ENCODE assay signal across 18 cellular contexts in genomic region chr5:73452215-73452614, GRCh38. TPM values are rescaled to one million over a fixed set of nuclear protein-coding genes. Genes with fewer than 3 reads are reported as not detected.
DNase-seq lines count a peak whose midpoint lies in the region; ATAC-seq and TF ChIP-seq lines count a peak whose summit lies in the region.
"Had no signal": no experiment of that assay in that cellular context is flagged by ENCODE, and none has a peak within 500 bp of the region (broad histone marks: within the 10 kb centered on the region; RNA-seq: fewer than 3 reads in every experiment).

No MANE protein-coding gene starts in this region.

- H2AFZ ChIP-seq in osteoblast (ENCODE audit: low read length), result no peak overlapping the region

- H3K4me3 Mint-ChIP-seq in endodermal cell (peak overlapping the region; percentile 36), nephron (peak overlapping the region; percentile 33 to 39 (median 38))

- H3K27ac Mint-ChIP-seq in endodermal cell (no peak overlapping the region), nephron (no peak overlapping the region)

- no peak overlapping the region for H3K27ac ChIP-seq in HUES64 (ENCODE audit: low read depth, low read length)
- H3K27ac ChIP-seq in endodermal cell (ENCODE audit: low read depth, low read length), result no peak overlapping the region
- H3K27ac ChIP-seq in osteoblast (ENCODE audit: low read depth, low read length), result no peak overlapping the region
- H3K27ac ChIP-seq: BLaER1, HL-60, KMS-11 had no signal

- TF ChIP-seq CTCF in endodermal cell (conservative IDR thresholded peaks at IDR 0.05), result no peak
- no peak for TF ChIP-seq CTCF in nephron (IDR thresholded peaks at IDR 0.05; ENCODE audit: unreplicated experiment in 3 of 3)
- TF ChIP-seq CTCF in osteoblast (IDR thresholded peaks at IDR 0.05; ENCODE audit: extremely low read depth, low read depth, low read length), result no peak

- peak overlapping the region; percentile 52; the same call in 1 of the 2 replicates for H3K9ac ChIP-seq in ES-I3 (ENCODE audit: low read depth, low read length)
- no peak overlapping the region for H3K9ac ChIP-seq in HUES64 (ENCODE audit: low read depth, low read length)
- no peak overlapping the region for H3K9ac ChIP-seq in endodermal cell (ENCODE audit: extremely low read depth, low read length, poor library complexity, severe bottlenecking)
- H3K9ac ChIP-seq: BLaER1 had no signal

- H3K27me3 ChIP-seq in HUES64 (ENCODE audit: insufficient read depth, low read length) (peaks cover 70% of the 10 kb centered on the region), endodermal cell (ENCODE audit: control insufficient read depth, insufficient read depth, low read length, poor library complexity, severe bottlenecking) (peaks cover 62% of the 10 kb centered on the region), osteoblast (ENCODE audit: insufficient read depth, low read length) (peaks cover 12% of the 10 kb centered on the region)

- H3K79me2 ChIP-seq in osteoblast (ENCODE audit: insufficient read depth, low read length), result peaks cover 7% of the 10 kb centered on the region

- 89% methylated on average over 4 of the region's 6 CpGs for WGBS in HUES64
- 87 to 91% methylated on average over 4 of the region's 6 CpGs for WGBS in endodermal cell (ENCODE audit: insufficient coverage in 1 of 2, insufficient read length in 1 of 2), 2 experiments

- H3K4me1 Mint-ChIP-seq in endodermal cell (peaks cover 12% of the 10 kb centered on the region), nephron (peaks cover 16% of the 10 kb centered on the region)

- DNase-seq in endodermal cell, result no peak
- no peak for DNase-seq in osteoblast (ENCODE audit: insufficient read length, low spot score, missing footprints)
- no peak for DNase-seq in NOMO-1 treated with dmso at 0.1 percent for 144 hours (lab: John Stamatoyannopoulos, UW; ENCODE audit: unreplicated experiment)
- DNase-seq: EL, MG63, NCI-H1105, NCI-H187 treated with DMSO at 0.1 percent for 48 hours, NCI-H774, SHP77 had no signal

- no peak for ATAC-seq in GM19467 (IDR thresholded peaks at IDR 0.05; ENCODE audit: unreplicated experiment)
- ATAC-seq: Panc1, SK-N-SH treated with all-trans-retinoic acid at 6 μM for 48 hours had no signal

- H3K36me3 ChIP-seq in ES-I3 (ENCODE audit: insufficient read depth, low read length) (no peaks in the 10 kb centered on the region), HUES64 (ENCODE audit: insufficient read depth, low read length) (no peaks in the 10 kb centered on the region), endodermal cell (ENCODE audit: control insufficient read depth, insufficient read depth, low read length) (no peaks in the 10 kb centered on the region), osteoblast (ENCODE audit: insufficient read depth, low read length) (no peaks in the 10 kb centered on the region)
- H3K36me3 ChIP-seq: BLaER1, MG63 had no signal

- H3K36me3 Mint-ChIP-seq in endodermal cell (ENCODE audit: low read depth), result no peaks in the 10 kb centered on the region
- H3K36me3 Mint-ChIP-seq in nephron (ENCODE audit: low read depth), result no peaks in the 10 kb centered on the region

- H3K4me1 ChIP-seq in ES-I3 (ENCODE audit: insufficient read depth, low read length) (peaks cover 7% of the 10 kb centered on the region), HUES64 (ENCODE audit: insufficient read depth, low read length) (peaks cover 4% of the 10 kb centered on the region; the same call in 1 of the 2 replicates), endodermal cell (ENCODE audit: control insufficient read depth, insufficient read depth, low read length) (peaks cover 3% of the 10 kb centered on the region), osteoblast (ENCODE audit: insufficient read depth, low read length) (peaks cover 13% of the 10 kb centered on the region)

- H3K4me3 ChIP-seq in HUES64 (ENCODE audit: low read length), result peak overlapping the region; percentile 48; the same call in 1 of the 2 replicates
- H3K4me3 ChIP-seq in endodermal cell (ENCODE audit: low read length), result no peak overlapping the region
- no peak overlapping the region for H3K4me3 ChIP-seq in osteoblast (ENCODE audit: insufficient read depth, low read length)
- H3K4me3 ChIP-seq: BLaER1, MG63 had no signal

- H3K4me2 ChIP-seq in osteoblast (ENCODE audit: insufficient read depth, low read length), result no peak overlapping the region
- H3K4me2 ChIP-seq: BLaER1 had no signal

- H4K20me1 ChIP-seq in osteoblast (ENCODE audit: insufficient read depth, low read length), result no peaks in the 10 kb centered on the region

- H3K9me3 Mint-ChIP-seq in endodermal cell (no peaks in the 10 kb centered on the region), nephron (no peaks in the 10 kb centered on the region)

- H3K9me3 ChIP-seq in ES-I3 (ENCODE audit: control insufficient read depth, insufficient read depth, low read length), result no peaks in the 10 kb centered on the region
- H3K9me3 ChIP-seq in HUES64 (ENCODE audit: insufficient read depth, low read depth, low read length), result no peaks in the 10 kb centered on the region
- no peaks in the 10 kb centered on the region for H3K9me3 ChIP-seq in endodermal cell (ENCODE audit: control insufficient read depth, low read length)
- H3K9me3 ChIP-seq in osteoblast (ENCODE audit: low read depth, low read length), result no peaks in the 10 kb centered on the region
- H3K9me3 ChIP-seq: MG63 had no signal

- H3K27me3 Mint-ChIP-seq in endodermal cell (ENCODE audit: insufficient read depth) (peaks cover 65% of the 10 kb centered on the region), nephron (ENCODE audit: low read depth) (peaks cover 86% of the 10 kb centered on the region)

RNA-seq across cellular contexts. Expression of gene FOXD1, which starts 3.6 kb away (rescaled TPM):
- 0.60 TPM for polyA plus RNA-seq in HUES64 (2013, experiment 1 of 2)
- polyA plus RNA-seq in HUES64 (2013, experiment 2 of 2), result 1.3 TPM
- total RNA-seq in endodermal cell (under 1 TPM; 0.29 to 0.59 TPM), osteoblast (12.7 and 17.0 TPM in 2 replicates)
- polyA plus RNA-seq in endodermal cell (2013, experiment 1 of 2), result 0.64 TPM
- 0.79 TPM for polyA plus RNA-seq in endodermal cell (2013, experiment 2 of 2)

RNA-seq across cellular contexts. Expression of gene BTF3, which starts 46.0 kb away (rescaled TPM):
- polyA plus RNA-seq in HUES64 (2013, experiment 1 of 2), result 759 TPM
- 803 TPM for polyA plus RNA-seq in HUES64 (2013, experiment 2 of 2)
- total RNA-seq in endodermal cell (100 to 1,000 TPM; 671 to 739 TPM), osteoblast (207 and 218 TPM in 2 replicates)
- 732 TPM for polyA plus RNA-seq in endodermal cell (2013, experiment 1 of 2)
- polyA plus RNA-seq in endodermal cell (2013, experiment 2 of 2), result 692 TPM
